Comparison of ENCODE assay signal across 25 cellular contexts in the genomic region with DNA sequence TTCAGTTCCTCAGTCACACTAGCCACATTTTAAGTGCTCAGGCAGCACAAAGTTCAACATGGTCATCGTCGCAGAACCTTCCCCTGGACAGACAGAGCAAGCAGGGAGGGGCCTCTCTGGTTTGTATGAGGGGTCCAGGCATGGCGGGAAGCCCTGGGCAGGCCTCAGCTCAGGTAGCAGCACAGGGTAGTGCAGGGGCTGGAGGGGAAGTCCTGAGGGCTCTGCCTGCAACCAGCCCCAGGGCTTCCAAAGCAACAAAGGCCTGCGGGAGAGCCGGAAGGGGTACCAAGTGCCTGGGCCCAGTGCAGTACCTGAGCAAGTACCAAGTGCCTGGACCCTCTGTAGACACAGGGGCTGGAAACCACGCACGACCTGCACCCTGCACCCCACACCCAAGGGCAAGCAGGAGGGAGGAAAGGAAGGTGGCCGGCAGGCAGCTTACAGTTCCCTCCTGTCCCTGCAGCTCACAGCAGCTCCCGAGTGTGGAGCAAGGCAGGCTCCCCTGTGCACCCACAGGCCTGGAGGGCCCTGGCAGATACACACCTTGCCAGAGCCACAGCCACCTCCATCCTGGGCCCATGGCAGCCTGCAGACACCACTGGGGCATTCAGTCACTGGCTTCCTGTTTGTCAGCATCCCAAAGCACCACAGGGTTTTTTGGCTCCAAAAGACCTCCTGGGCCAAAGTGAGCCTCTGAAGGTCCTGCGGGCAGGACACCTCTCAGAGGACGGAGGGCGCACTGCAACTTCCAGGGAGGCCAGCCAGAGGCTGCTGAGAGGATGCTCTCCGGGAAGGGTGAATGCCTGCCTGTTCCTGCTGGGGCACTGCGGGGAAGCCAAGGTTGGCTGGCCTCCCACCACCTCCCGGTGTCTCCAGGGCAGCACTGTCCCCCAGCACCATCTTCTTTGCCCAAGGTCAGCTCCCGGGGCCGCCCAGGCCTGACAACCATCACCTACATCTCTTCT. TPM values are rescaled to one million over a fixed set of nuclear protein-coding genes. Genes with fewer than 3 reads are reported as not detected.
DNase-seq lines count a peak whose midpoint lies in the region; ATAC-seq, FAIRE-seq and TF ChIP-seq lines count a peak whose summit lies in the region.
"Had no signal": no experiment of that assay in that cellular context is flagged by ENCODE, and none has a peak within 500 bp of the region (broad histone marks: within the 10 kb centered on the region; RNA-seq: fewer than 3 reads in every experiment).

No MANE protein-coding gene starts in this region.

- H3K27me3 ChIP-seq in H9 (ENCODE audit: insufficient read depth, low read length): no peaks in the 10 kb centered on the region; the same call in 1 of the 2 replicates
- peaks cover 9 to 57% of the 10 kb centered on the region in 2 experiments; a peak in 3 of 5 replicates for H3K27me3 ChIP-seq in K562 (ENCODE audit: control insufficient read depth in 2 of 2, insufficient read depth in 2 of 2, low read length in 2 of 2)
- H3K27me3 ChIP-seq: MG63 had no signal

- no peak overlapping the region for H2BK5ac ChIP-seq in H9 (ENCODE audit: insufficient read length, low read length)

- TF ChIP-seq CTCF in H9 (conservative IDR thresholded peaks at IDR 0.05) (peak; percentile 38; the same call in 2 of the 3 replicates), K562 (IDR thresholded peaks at IDR 0.05 in 2 of 3, conservative IDR thresholded peaks at IDR 0.05 in 1 of 3; ENCODE audit: insufficient read depth in 2 of 3, low read depth in 1 of 3, low read length in 3 of 3) (peak in 2 of 3 experiments; percentile 20 to 24; a peak in 2 of 6 replicates), mucosa of descending colon (IDR thresholded peaks at IDR 0.05) (no peak)

- H3K27ac Mint-ChIP-seq in H9: no peak overlapping the region
- H3K27ac Mint-ChIP-seq: B cell; CD4-positive, CD25-positive, alpha-beta regulatory T cell; IgD-negative memory B cell had no signal

- no TSS peak for BruUV-seq in K562 (replicated peaks; lab: Mats Ljungman, UMichigan)

- H3K14ac ChIP-seq in H9 (ENCODE audit: insufficient read depth, low read length): no peak overlapping the region

- no peak overlapping the region for H2AK5ac ChIP-seq in H9 (ENCODE audit: insufficient read length, low read length)

- H2BK12ac ChIP-seq in H9 (ENCODE audit: insufficient read length, low read depth, low read length): no peak overlapping the region

- H3K4me1 ChIP-seq in H9 (ENCODE audit: insufficient read depth, low read length) (no peaks in the 10 kb centered on the region), K562 (replicated peaks in 1 of 2; ENCODE audit: control insufficient read depth in 2 of 2, insufficient read depth in 2 of 2, low read length in 2 of 2) (peaks cover 0 to 3% of the 10 kb centered on the region in 2 experiments; a peak in 1 of 5 replicates), mucosa of descending colon (ENCODE audit: low read depth) (no peaks in the 10 kb centered on the region)

- in situ Hi-C loops in K562 (cut with MboI): no loop called here

- no peak overlapping the region for H3K4ac ChIP-seq in H9 (ENCODE audit: low read depth, low read length)

- H3K4me1 Mint-ChIP-seq in H9: peaks cover 6 to 8% of the 10 kb centered on the region in 2 experiments
- H3K4me1 Mint-ChIP-seq: B cell; CD4-positive, CD25-positive, alpha-beta regulatory T cell; IgD-negative memory B cell had no signal

- H3K36me3 ChIP-seq in K562 (ENCODE audit: control insufficient read depth, insufficient read depth, low read length): no peaks in the 10 kb centered on the region
- H3K36me3 ChIP-seq in mucosa of descending colon (ENCODE audit: low read depth): no peaks in the 10 kb centered on the region
- H3K36me3 ChIP-seq: MG63 had no signal

- H4K20me1 ChIP-seq in H9 (ENCODE audit: control insufficient read depth, insufficient read depth, insufficient read length): no peaks in the 10 kb centered on the region
- H4K20me1 ChIP-seq in K562 (replicated peaks; ENCODE audit: control insufficient read depth, insufficient read depth, low read length): peaks cover under 1% of the 10 kb centered on the region

- no peak overlapping the region for H3K4me3 Mint-ChIP-seq in H9
- H3K4me3 Mint-ChIP-seq: B cell; CD4-positive, CD25-positive, alpha-beta regulatory T cell had no signal

- H3K23me2 ChIP-seq in H9 (ENCODE audit: insufficient read length, low read depth, low read length, poor library complexity, severe bottlenecking): no peaks in the 10 kb centered on the region

- no peak overlapping the region for H3T11ph ChIP-seq in H9 (ENCODE audit: low read length)

- no peak for TF ChIP-seq EP300 in K562 (IDR thresholded peaks at IDR 0.05; ENCODE audit: low read length)

- POLR2A ChIA-PET in K562 (lab: Yijun Ruan, JAX): interaction anchor here (0.6 kb wide), 1 partner anchor 21 kb away, joined by 3 read pairs; no protein-coding TSS in a partner anchor

- H3K27me3 Mint-ChIP-seq in H9 (ENCODE audit: low read depth): peaks cover 35% of the 10 kb centered on the region

- H4K5ac ChIP-seq in H9 (ENCODE audit: insufficient read length, low read depth, low read length): no peak overlapping the region

- TF ChIP-seq POLR2A in K562 (conservative IDR thresholded peaks at IDR 0.05): no peak

- DNase-seq in Right ventricle myocardium inferior (ENCODE audit: missing footprints) (peak; percentile 55), cardiac septum (ENCODE audit: low spot score) (no peak), H9 (peak; percentile 53), K562 (ENCODE audit: extremely low read depth in 1 of 4, low spot score in 3 of 4) (peak in 1 of 4 experiments; percentile 11), mucosa of descending colon (peak in 2 of 3 donors; percentile 8 to 38), OCI-M1 (lab: John Stamatoyannopoulos, UW) (no peak), DMS153 (lab: John Stamatoyannopoulos, UW) (no peak), GM03348 (ENCODE audit: low spot score) (no peak)
- DNase-seq: CD4-positive, CD25-positive, alpha-beta regulatory T cell; COR-L47; GF-D8; MG63; NCI-H1048; NCI-H1436; NCI-H2029; NCI-H2171; NCI-H446; NCI-H526 treated with DMSO at 0.1 percent for 48 hours; SHP77 treated with DMSO at 0.1 percent for 48 hours had no signal

- H3K23ac ChIP-seq in H9 (ENCODE audit: insufficient read length, low read depth, low read length): no peak overlapping the region

- no peak for ATAC-seq in Right ventricle myocardium inferior
- peak; percentile 65 for ATAC-seq in K562
- ATAC-seq in mucosa of descending colon: no peak
- ATAC-seq: GM12878 had no signal

- H3K9me3 Mint-ChIP-seq in H9: no peaks in the 10 kb centered on the region; a peak in 1 of 5 replicates
- H3K9me3 Mint-ChIP-seq: CD4-positive, CD25-positive, alpha-beta regulatory T cell; IgD-negative memory B cell had no signal

- no peak overlapping the region for H2BK20ac ChIP-seq in H9 (ENCODE audit: low read depth, low read length, poor library complexity, severe bottlenecking)

- CTCF ChIA-PET in K562 (lab: Yijun Ruan, JAX; ENCODE audit: low intra/inter-chr PET ratio): no interaction called here

- H2BK120ac ChIP-seq in H9 (ENCODE audit: low read depth, low read length, poor library complexity, severe bottlenecking): no peak overlapping the region

- no peak overlapping the region for H3K4me3 ChIP-seq in K562
- no peak overlapping the region for H3K4me3 ChIP-seq in mucosa of descending colon
- H3K4me3 ChIP-seq: GM12878, MG63 had no signal

- no peak overlapping the region for H3K18ac ChIP-seq in H9 (ENCODE audit: insufficient read length, low read depth, low read length)

- peak in 1 of 2 experiments; percentile 15; a peak in 1 of 4 replicates for TF ChIP-seq RAD21 in K562 (CRISPR knock-in tag; conservative IDR thresholded peaks at IDR 0.05 in 1 of 2, IDR thresholded peaks at IDR 0.05 in 1 of 2)

- H2AFZ ChIP-seq in H9 (ENCODE audit: low read length) (no peak overlapping the region), K562 (ENCODE audit: low read depth, low read length) (no peak overlapping the region)

- no peak overlapping the region for H3K27ac ChIP-seq in H9 (ENCODE audit: insufficient read length, low read depth, low read length)
- no peak overlapping the region for H3K27ac ChIP-seq in K562 (ENCODE audit: extremely low read depth, low read depth, low read length)
- H3K27ac ChIP-seq: HL-60 had no signal

- H2BK15ac ChIP-seq in H9 (ENCODE audit: low read depth, low read length): no peak overlapping the region

- H3K9ac ChIP-seq in H9 (ENCODE audit: extremely low read depth, insufficient read length, low read length): no peak overlapping the region
- no peak overlapping the region; a peak in 1 of 4 replicates for H3K9ac ChIP-seq in K562 (ENCODE audit: insufficient read depth in 1 of 2, low read depth in 2 of 2, low read length in 2 of 2)

- no peak overlapping the region for H4K8ac ChIP-seq in H9 (replicated peaks; ENCODE audit: insufficient read length, low read depth, low read length)

- no peaks in the 10 kb centered on the region for H3K36me3 Mint-ChIP-seq in H9 (ENCODE audit: insufficient read depth in 1 of 3, low read depth in 3 of 3)
- H3K36me3 Mint-ChIP-seq: CD4-positive, CD25-positive, alpha-beta regulatory T cell; IgD-negative memory B cell had no signal

- intact Hi-C loops in Right ventricle myocardium inferior (cut with DNase I): no loop called here
- intact Hi-C loops in cardiac septum (cut with DNase I): no loop called here
- intact Hi-C loops in K562 (cut with micrococcal nuclease): loop anchor here (10.0 kb wide), 2 partner anchors 56 to 86 kb away; no protein-coding TSS in a partner anchor
- intact Hi-C loops in mucosa of descending colon (cut with DNase I, micrococcal nuclease): no loop called here

- H3K9me1 ChIP-seq in K562 (ENCODE audit: control insufficient read depth, insufficient read depth, low read length): no peaks in the 10 kb centered on the region

- H3K4me2 ChIP-seq in H9 (ENCODE audit: insufficient read depth, insufficient read length, low read length) (no peak overlapping the region), K562 (ENCODE audit: insufficient read depth, low read length) (no peak overlapping the region)

- H3K79me2 ChIP-seq in H9 (ENCODE audit: insufficient read depth, low read length): no peaks in the 10 kb centered on the region
- no peaks in the 10 kb centered on the region for H3K79me2 ChIP-seq in K562 (ENCODE audit: control insufficient read depth, insufficient read depth, low read length)

- H3K9me3 ChIP-seq in H9 (ENCODE audit: control insufficient read depth, low read depth, low read length) (no peaks in the 10 kb centered on the region), K562 (replicated peaks; ENCODE audit: control insufficient read depth, insufficient read depth, low read depth, low read length) (no peaks in the 10 kb centered on the region), mucosa of descending colon (no peaks in the 10 kb centered on the region)
- H3K9me3 ChIP-seq: MG63 had no signal

- FAIRE-seq in K562 (lab: Jason Lieb, UNC): no peak
- FAIRE-seq: GM12878, GM19239, RCC 7860 had no signal

- no peak overlapping the region for H4K91ac ChIP-seq in H9 (ENCODE audit: insufficient read length, low read depth, low read length)

- H3K79me1 ChIP-seq in H9 (ENCODE audit: insufficient read depth, low read depth, low read length, poor library complexity, severe bottlenecking): no peaks in the 10 kb centered on the region

- no CpG with 5 or more reads among the region's 17 CpGs for WGBS in H9 (ENCODE audit: extremely low coverage, insufficient read length, low lambda C conversion rate)
- WGBS in K562 (ENCODE audit: insufficient coverage, low coverage, missing lambda C conversion rate): under 1% methylated on average over 17 of the region's 17 CpGs

- H3K56ac ChIP-seq in H9 (ENCODE audit: insufficient read length, low read depth, low read length): no peak overlapping the region

RNA-seq across cellular contexts. Expression of a gene that starts 6.5 kb away (rescaled TPM):
- total RNA-seq in Right ventricle myocardium inferior: 7.7 TPM
- 0.94 TPM for total RNA-seq in cardiac septum
- 11.2 and 12.2 TPM in 2 replicates for total RNA-seq in H9 (2021)
- not detected in 2 replicates for total RNA-seq in K562 (2011; cell fraction: chromatin; rRNA removed; ENCODE audit: low replicate concordance)
- total RNA-seq in K562 (2011; cell fraction: nucleolus; rRNA removed): not detected in 2 replicates
- not detected in 2 replicates for total RNA-seq in K562 (2011; cell fraction: nucleoplasm; rRNA removed)
- total RNA-seq in K562 (2014; rRNA removed): 0.05 TPM in 1 of 2 replicates, not detected in the other
- total RNA-seq in K562 (2014; rRNA removed; fragmentation: Illumina TruSeq; extraction: Trizol): not detected in 2 replicates
- not detected in 2 replicates for total RNA-seq in K562 (2015; rRNA removed; fragmentation: Illumina TruSeq; extraction: Trizol)
- 0.04 TPM in 1 of 2 replicates, not detected in the other for total RNA-seq in K562 (2021)
- polyA plus RNA-seq in K562 (2011; rRNA removed): not detected in 2 replicates
- polyA plus RNA-seq in K562 (2011; cell fraction: cytosol; rRNA removed): not detected in 2 replicates
- not detected in 2 replicates for polyA plus RNA-seq in K562 (2011; cell fraction: nucleus; rRNA removed)
- polyA plus RNA-seq in K562 (2012): not detected in 2 replicates
- polyA plus RNA-seq in K562 (2014; fragmentation: Illumina TruSeq; extraction: Trizol): not detected in 2 replicates
- polyA plus RNA-seq in K562 (2014; fragmentation: Nextera tagmentation; extraction: Ambion mirVana): not detected
- polyA plus RNA-seq in K562 (2014; rRNA removed): not detected in 2 replicates
- not detected in 2 replicates for polyA minus RNA-seq in K562 (2011; rRNA and poly(A)+ RNA removed)
- polyA minus RNA-seq in K562 (2011; cell fraction: cytosol; rRNA and poly(A)+ RNA removed): not detected in 2 replicates
- not detected in 2 replicates for polyA minus RNA-seq in K562 (2011; cell fraction: nucleus; rRNA and poly(A)+ RNA removed)
- 10 to 100 TPM in 1 of 3 donors, 1 to 10 TPM in 1, under 1 TPM in 1; 0.84 to 13.5 (median 1.6) TPM for total RNA-seq in mucosa of descending colon
- total RNA-seq: GM12878 had no signal
- polyA plus RNA-seq: CD4-positive, CD25-positive, alpha-beta regulatory T cell; GM12878 had no signal

Comparison
In these comparisons a context has a peak if more than half of its experiments do, and no peak if none do; other contexts are left out.
1. DNase-seq: peak in Right ventricle myocardium inferior (single experiment), H9 (single experiment) and mucosa of descending colon (2 of 3); none in cardiac septum (single experiment), OCI-M1 (single experiment), DMS153 (single experiment) and GM03348 (single experiment).